14 cellular contexts compared by ENCODE assay signal in the genomic region with DNA sequence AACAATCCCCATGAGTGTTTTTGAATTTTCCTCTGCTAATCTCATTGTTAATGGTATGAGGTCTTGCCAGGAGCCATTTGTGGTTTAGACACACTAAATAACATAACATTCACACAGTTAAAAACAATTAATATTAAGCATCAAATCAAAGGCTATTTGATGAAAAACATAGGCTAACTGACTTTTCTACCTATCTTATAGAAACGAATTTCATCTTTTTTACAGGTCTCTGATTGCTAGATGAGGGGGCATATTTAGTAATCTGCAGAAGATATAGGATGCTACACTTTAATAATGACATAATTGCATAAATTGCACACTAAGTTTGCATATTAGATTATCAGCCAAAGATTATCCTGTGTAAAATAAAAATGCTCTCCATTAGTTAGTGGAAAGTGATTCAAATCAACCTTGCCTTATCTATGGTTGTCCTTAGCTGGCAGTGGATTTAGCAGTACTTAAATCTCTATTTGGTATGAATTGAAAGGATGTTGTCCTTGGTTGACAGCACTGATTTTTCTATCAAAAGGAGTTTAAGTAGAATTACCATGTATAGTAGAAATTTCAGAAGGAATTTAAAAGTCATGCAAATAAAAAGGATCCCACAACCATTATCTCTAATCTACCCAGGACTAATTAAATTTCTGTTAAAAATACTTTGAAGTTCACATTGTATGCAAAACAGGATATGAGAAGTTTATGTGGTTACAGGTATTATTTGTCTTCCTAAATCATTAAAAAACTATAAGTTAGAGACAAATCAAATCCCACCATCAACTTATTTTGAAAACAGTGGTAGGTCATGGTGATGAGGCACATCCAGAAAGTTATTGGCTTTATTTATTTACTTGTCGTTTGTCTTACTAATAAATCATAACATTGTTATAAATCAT. TPM values are rescaled to one million over a fixed set of nuclear protein-coding genes. Genes with fewer than 3 reads are reported as not detected.
DNase-seq lines count a peak whose midpoint lies in the region; ATAC-seq, FAIRE-seq and TF ChIP-seq lines count a peak whose summit lies in the region.
"Had no signal": no experiment of that assay in that cellular context is flagged by ENCODE, and none has a peak within 500 bp of the region (broad histone marks: within the 10 kb centered on the region; RNA-seq: fewer than 3 reads in every experiment).

No MANE protein-coding gene starts in this region.

- peak overlapping the region; percentile 77 for H3K27ac Mint-ChIP-seq in activated naive CD8-positive, alpha-beta T cell treated with anti-CD3 and anti-CD28 coated beads for 36 hours
- H3K27ac Mint-ChIP-seq in neural crest cell (ENCODE audit: unreplicated experiment), result peak overlapping the region; percentile 2

- TF ChIP-seq CTCF in D721Med (IDR thresholded peaks at IDR 0.05; ENCODE audit: insufficient read depth, missing control alignments) (no peak), HL-60 (IDR thresholded peaks at IDR 0.05; ENCODE audit: insufficient read depth, low read length) (no peak), neural crest cell (conservative IDR thresholded peaks at IDR 0.05) (no peak)

- ATAC-seq in left cardiac atrium, result no peak
- ATAC-seq in GM19397 (IDR thresholded peaks at IDR 0.05; ENCODE audit: unreplicated experiment), result no peak
- no peak for ATAC-seq in HG02759 (IDR thresholded peaks at IDR 0.05; ENCODE audit: unreplicated experiment)
- ATAC-seq: gastrocnemius medialis, right cardiac atrium had no signal

- peaks cover 28% of the 10 kb centered on the region for H3K4me1 Mint-ChIP-seq in activated naive CD8-positive, alpha-beta T cell treated with anti-CD3 and anti-CD28 coated beads for 36 hours
- H3K4me1 Mint-ChIP-seq in neural crest cell, result peaks cover 28% of the 10 kb centered on the region

- no peak overlapping the region for H3K4me3 ChIP-seq in HL-60 (replicated peaks; ENCODE audit: insufficient read depth, low read length)
- H3K4me3 ChIP-seq: gastrocnemius medialis had no signal

- no peaks in the 10 kb centered on the region for H3K9me3 Mint-ChIP-seq in activated naive CD8-positive, alpha-beta T cell treated with anti-CD3 and anti-CD28 coated beads for 36 hours
- no peaks in the 10 kb centered on the region for H3K9me3 Mint-ChIP-seq in neural crest cell

- DNase-seq in D721Med (ENCODE audit: insufficient read length, low spot score) (no peak), HL-60 (ENCODE audit: low read depth in 1 of 2, low spot score in 1 of 2) (no peak), neural crest cell (ENCODE audit: low read depth, low spot score) (no peak), left cardiac atrium (no peak), NCI-H510A treated with DMSO at 0.1 percent for 48 hours (lab: John Stamatoyannopoulos, UW) (no peak)
- DNase-seq in activated naive CD8-positive, alpha-beta T cell treated with anti-CD3 and anti-CD28 coated beads for 36 hours, result no peak
- DNase-seq: gastrocnemius medialis, NCI-H1048, NCI-H446 treated with DMSO at 0.1 percent for 48 hours, right cardiac atrium, RPMI8226 had no signal

- peak overlapping the region; percentile 23 for H3K4me3 Mint-ChIP-seq in activated naive CD8-positive, alpha-beta T cell treated with anti-CD3 and anti-CD28 coated beads for 36 hours
- no peak overlapping the region for H3K4me3 Mint-ChIP-seq in neural crest cell

- no peaks in the 10 kb centered on the region for H3K27me3 ChIP-seq in HL-60 (ENCODE audit: insufficient read depth, poor library complexity, severe bottlenecking)
- H3K27me3 ChIP-seq: gastrocnemius medialis had no signal

- intact Hi-C loops in left cardiac atrium (cut with DNase I), result no loop called here

- no peaks in the 10 kb centered on the region for H3K36me3 Mint-ChIP-seq in activated naive CD8-positive, alpha-beta T cell treated with anti-CD3 and anti-CD28 coated beads for 36 hours
- H3K36me3 Mint-ChIP-seq in neural crest cell (ENCODE audit: low read depth), result no peaks in the 10 kb centered on the region

- peak; percentile 74 for FAIRE-seq in D721Med (lab: Jason Lieb, UNC)
- FAIRE-seq: H54 had no signal

- peak overlapping the region; percentile 75 for H3K27ac ChIP-seq in HL-60 (replicated peaks)
- H3K27ac ChIP-seq: gastrocnemius medialis had no signal

- H3K27me3 Mint-ChIP-seq in activated naive CD8-positive, alpha-beta T cell treated with anti-CD3 and anti-CD28 coated beads for 36 hours, result peaks cover 23% of the 10 kb centered on the region
- H3K27me3 Mint-ChIP-seq in neural crest cell (ENCODE audit: low read depth), result no peaks in the 10 kb centered on the region

RNA-seq across cellular contexts. Expression of a gene that starts 50.6 kb away (rescaled TPM):
- 10 to 100 TPM in 1 of 2 experiments, 1 to 10 TPM in 1; 9.9 to 11.6 TPM for total RNA-seq in activated naive CD8-positive, alpha-beta T cell treated with anti-CD3 and anti-CD28 coated beads for 36 hours
- total RNA-seq in neural crest cell, result 28.8 and 29.0 TPM in 2 replicates
- 10 to 100 TPM; 16.8 to 18.6 TPM for total RNA-seq in left cardiac atrium
